Comparison of ENCODE assay signal across 1 cellular context in genomic region chr12:56189336-56189917, GRCh38.
TF ChIP-seq lines count a peak whose summit lies in the region.

Gene SMARCC2, minus strand, starts transcription at chr12:56189483. Its CDS starts 22 bp downstream, at chr12:56189461.

TF ChIP-seq in HepG2, 621 proteins besides CTCF, POLR2A, EP300 and RAD21 (continued from another document and continues in another):
- TF ChIP-seq NFAT5 (CRISPR knock-in tag; IDR thresholded peaks at IDR 0.05) (no peak), ZC3H4 (CRISPR knock-in tag; IDR thresholded peaks at IDR 0.05; ENCODE audit: borderline replicate concordance) (no peak), HNF4A (CRISPR knock-in tag; IDR thresholded peaks at IDR 0.05) (no peak), DNMT1 (CRISPR knock-in tag; IDR thresholded peaks at IDR 0.05) (no peak), ZKSCAN5 (CRISPR knock-in tag; IDR thresholded peaks at IDR 0.05) (no peak), ZNF251 (CRISPR knock-in tag; IDR thresholded peaks at IDR 0.05) (no peak), CAMTA2 (CRISPR knock-in tag; IDR thresholded peaks at IDR 0.05; ENCODE audit: borderline replicate concordance) (no peak; the same call in 1 of the 2 replicates), ZNF607 (CRISPR knock-in tag; IDR thresholded peaks at IDR 0.05; ENCODE audit: borderline replicate concordance) (0 out of 2 replicates have a peak, but pooled peaks have one; percentile 38), NR0B2 (CRISPR knock-in tag; IDR thresholded peaks at IDR 0.05) (no peak), SMAD3 (CRISPR knock-in tag; IDR thresholded peaks at IDR 0.05) (no peak), KLF12 (CRISPR knock-in tag; IDR thresholded peaks at IDR 0.05; ENCODE audit: borderline replicate concordance) (no peak), ZSCAN5A (CRISPR knock-in tag; IDR thresholded peaks at IDR 0.05; ENCODE audit: borderline replicate concordance) (no peak), FOXM1 (CRISPR knock-in tag; IDR thresholded peaks at IDR 0.05) (no peak), ARID4A (CRISPR knock-in tag; IDR thresholded peaks at IDR 0.05; ENCODE audit: borderline replicate concordance) (peak; percentile 57; the same call in 1 of the 2 replicates), ATF6 (CRISPR knock-in tag; conservative IDR thresholded peaks at IDR 0.05) (no peak), AGO2 (optimal IDR thresholded peaks at IDR 0.05; ENCODE audit: low read depth, low read length) (no peak), ZNF546 (CRISPR knock-in tag; conservative IDR thresholded peaks at IDR 0.05) (no peak), ZNF670 (CRISPR knock-in tag; IDR thresholded peaks at IDR 0.05; ENCODE audit: borderline replicate concordance) (no peak), ZUFSP (CRISPR knock-in tag; IDR thresholded peaks at IDR 0.05; ENCODE audit: borderline replicate concordance) (no peak), ZNF672 (CRISPR knock-in tag; IDR thresholded peaks at IDR 0.05) (no peak), SIX1 (CRISPR knock-in tag; IDR thresholded peaks at IDR 0.05; ENCODE audit: borderline replicate concordance) (no peak), GTF2F1 (IDR thresholded peaks at IDR 0.05; ENCODE audit: low read length) (no peak), RBM22 (optimal IDR thresholded peaks at IDR 0.05; ENCODE audit: low read length) (no peak), ZNF598 (CRISPR knock-in tag; IDR thresholded peaks at IDR 0.05; ENCODE audit: borderline replicate concordance) (no peak), YY1 (IDR thresholded peaks at IDR 0.05; ENCODE audit: insufficient read depth, insufficient replicate concordance, low read depth, low read length) (peak; percentile 80), HIC2 (CRISPR knock-in tag; IDR thresholded peaks at IDR 0.05; ENCODE audit: low read depth) (no peak), ZNF709 (CRISPR knock-in tag; IDR thresholded peaks at IDR 0.05) (no peak), HMGXB4 (CRISPR knock-in tag; IDR thresholded peaks at IDR 0.05; ENCODE audit: borderline replicate concordance in 1 of 2, low read depth in 1 of 2) (peak in 1 of 2 experiments; percentile 88; a peak in 1 of 4 replicates), ARHGAP35 (CRISPR knock-in tag; IDR thresholded peaks at IDR 0.05; ENCODE audit: borderline replicate concordance) (no peak), HMGA1 (CRISPR knock-in tag; conservative IDR thresholded peaks at IDR 0.05) (no peak), ZNF10 (CRISPR knock-in tag; IDR thresholded peaks at IDR 0.05; ENCODE audit: borderline replicate concordance, low read depth) (no peak), ZNF724P (CRISPR knock-in tag; IDR thresholded peaks at IDR 0.05; ENCODE audit: borderline replicate concordance) (no peak), ZMYM4 (CRISPR knock-in tag; IDR thresholded peaks at IDR 0.05) (no peak; the same call in none of the 2 replicates), MIER2 (CRISPR knock-in tag; IDR thresholded peaks at IDR 0.05) (no peak), ZMYM2 (CRISPR knock-in tag; IDR thresholded peaks at IDR 0.05) (no peak; the same call in 1 of the 2 replicates), ZNF530 (CRISPR knock-in tag; IDR thresholded peaks at IDR 0.05; ENCODE audit: low read depth) (no peak), SIX4 (CRISPR knock-in tag; IDR thresholded peaks at IDR 0.05) (no peak), MNT (IDR thresholded peaks at IDR 0.05) (no peak), JUND (CRISPR knock-in tag; IDR thresholded peaks at IDR 0.05) (no peak), ZNF567 (CRISPR knock-in tag; IDR thresholded peaks at IDR 0.05; ENCODE audit: borderline replicate concordance) (no peak), SAP130 (CRISPR knock-in tag; IDR thresholded peaks at IDR 0.05; ENCODE audit: low read depth) (peak; percentile 52)
